Comparison of ENCODE assay signal across 10 cellular contexts in the genomic region with DNA sequence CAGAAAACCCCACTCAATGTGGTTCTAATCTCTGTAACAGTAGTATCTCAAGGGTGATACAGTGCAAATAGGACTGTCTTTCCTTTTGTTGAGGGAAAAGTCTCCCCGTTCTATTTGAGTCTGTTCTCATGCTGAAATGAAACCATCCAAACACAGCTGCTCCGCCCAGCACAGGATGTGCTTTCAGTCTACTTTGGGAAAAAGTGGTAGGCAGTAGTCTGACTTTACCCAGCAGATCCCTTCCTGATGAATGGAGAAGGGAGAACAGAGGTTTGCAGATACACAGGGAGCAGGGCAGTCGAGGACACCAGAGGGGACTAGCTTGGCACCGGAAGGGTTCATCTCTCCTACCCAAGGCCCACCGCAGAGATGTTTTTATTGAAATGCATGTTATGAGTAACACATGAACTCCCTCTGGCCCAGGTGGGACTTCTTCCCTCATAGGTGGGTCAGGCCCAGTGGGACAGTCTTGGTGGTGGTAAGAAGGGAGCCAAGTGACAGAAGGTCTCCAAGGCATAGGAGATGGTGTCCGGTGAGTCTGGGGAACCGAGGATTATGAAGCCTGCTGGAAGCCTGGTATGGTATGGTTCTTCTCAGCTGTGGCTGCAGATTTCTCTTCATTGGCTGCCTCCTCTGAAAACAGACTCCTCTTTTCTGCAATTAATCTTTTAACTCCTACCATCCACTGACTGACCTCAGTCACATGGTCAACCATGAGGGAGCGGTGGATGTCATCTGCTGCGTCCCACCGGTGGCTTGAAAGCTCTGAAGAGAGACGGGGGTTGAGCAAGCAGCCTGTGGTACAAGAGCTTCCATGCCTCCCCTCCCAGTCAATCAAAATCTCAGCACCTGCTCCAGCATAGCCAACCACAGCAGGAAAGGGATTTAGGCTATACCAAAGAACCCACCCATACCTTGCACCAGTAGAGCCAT. TPM values are rescaled to one million over a fixed set of nuclear protein-coding genes. Genes with fewer than 3 reads are reported as not detected.
A peak's percentile ranks its signal among the peaks of the same experiment; 100 is the strongest.
DNase-seq lines count a peak whose midpoint lies in the region; ATAC-seq and TF ChIP-seq lines count a peak whose summit lies in the region.
"Had no signal": no experiment of that assay in that cellular context is flagged by ENCODE, and none has a peak within 500 bp of the region (broad histone marks: within the 10 kb centered on the region; RNA-seq: fewer than 3 reads in every experiment).

No MANE protein-coding gene starts in this region.

- H3K4me3 ChIP-seq in right atrium auricular region, result no peak overlapping the region
- H3K4me3 ChIP-seq in colonic mucosa, result no peak overlapping the region
- no peak overlapping the region for H3K4me3 ChIP-seq in MM.1S (ENCODE audit: low read length)
- H3K4me3 ChIP-seq: SK-N-MC had no signal

- H3K79me2 ChIP-seq in MM.1S (ENCODE audit: low read length), result peaks cover 34% of the 10 kb centered on the region

- H3K4me1 ChIP-seq in right atrium auricular region (peaks cover 0 to 55% of the 10 kb centered on the region in 2 donors), colonic mucosa (peaks cover 29% of the 10 kb centered on the region), MM.1S (ENCODE audit: low read length) (0 out of 2 replicates have a peak, but pooled peaks cover 5% of the 10 kb centered on the region)

- H3K9me3 ChIP-seq in right atrium auricular region (no peaks in the 10 kb centered on the region), colonic mucosa (no peaks in the 10 kb centered on the region), MM.1S (replicated peaks; ENCODE audit: insufficient read depth, low read length) (no peaks in the 10 kb centered on the region)

- H3K4me3 Mint-ChIP-seq in neural crest cell, result peak overlapping the region; percentile 47

- H3K27me3 ChIP-seq in right atrium auricular region, result no peaks in the 10 kb centered on the region
- no peaks in the 10 kb centered on the region for H3K27me3 ChIP-seq in colonic mucosa
- no peaks in the 10 kb centered on the region for H3K27me3 ChIP-seq in MM.1S (replicated peaks; ENCODE audit: insufficient read depth, low read length)

- no peaks in the 10 kb centered on the region for H3K9me2 ChIP-seq in MM.1S (replicated peaks; ENCODE audit: insufficient read depth, low read length)

- no peaks in the 10 kb centered on the region for H3K9me3 Mint-ChIP-seq in neural crest cell

- peaks cover 2% of the 10 kb centered on the region for H3K27me3 Mint-ChIP-seq in neural crest cell (ENCODE audit: low read depth)

- peaks cover 41% of the 10 kb centered on the region for H3K4me1 Mint-ChIP-seq in neural crest cell

- intact Hi-C loops in left ventricle myocardium superior (cut with micrococcal nuclease), result no loop called here
- intact Hi-C loops in colonic mucosa (cut with DNase I), result no loop called here

- H4K20me1 ChIP-seq in MM.1S (ENCODE audit: insufficient read depth, low read length), result 0 out of 2 replicates have a peak, but pooled peaks cover 4% of the 10 kb centered on the region

- H3K27ac Mint-ChIP-seq in neural crest cell (ENCODE audit: unreplicated experiment), result no peak overlapping the region

- H3K36me3 ChIP-seq in right atrium auricular region (peaks cover 35% of the 10 kb centered on the region), colonic mucosa (peaks cover 13% of the 10 kb centered on the region), MM.1S (replicated peaks; ENCODE audit: insufficient read depth, low read length) (0 out of 2 replicates have a peak, but pooled peaks cover 4% of the 10 kb centered on the region)

- H3K27ac ChIP-seq in right atrium auricular region, result peak overlapping the region; percentile 96
- peak overlapping the region; percentile 93 for H3K27ac ChIP-seq in colonic mucosa
- no peak overlapping the region for H3K27ac ChIP-seq in MM.1S (ENCODE audit: low read length)

- ATAC-seq in left ventricle myocardium superior (no peak), GM19395 (IDR thresholded peaks at IDR 0.05; ENCODE audit: unreplicated experiment) (no peak), HG02970 (IDR thresholded peaks at IDR 0.05; ENCODE audit: low FRiP score, unreplicated experiment) (no peak)

- no peak overlapping the region for H3K4me2 ChIP-seq in MM.1S (ENCODE audit: low read depth, low read length)

- H3F3A ChIP-seq in MM.1S (ENCODE audit: insufficient read depth, low read length), result no peaks in the 10 kb centered on the region; the same call in none of the 2 replicates

- no peak overlapping the region for H2AFZ ChIP-seq in MM.1S (ENCODE audit: low read length)

- H3K9ac ChIP-seq in colonic mucosa (ENCODE audit: low read depth in 2 of 2, low read length in 2 of 2) (no peak overlapping the region), MM.1S (ENCODE audit: low read length) (no peak overlapping the region)

- peaks cover 10% of the 10 kb centered on the region for H3K36me3 Mint-ChIP-seq in neural crest cell (ENCODE audit: low read depth)

- TF ChIP-seq CTCF in right atrium auricular region (IDR thresholded peaks at IDR 0.05) (no peak), colonic mucosa (IDR thresholded peaks at IDR 0.05) (no peak), neural crest cell (conservative IDR thresholded peaks at IDR 0.05) (no peak), MM.1S (IDR thresholded peaks at IDR 0.05; ENCODE audit: low read length) (no peak)

- DNase-seq in right atrium auricular region (ENCODE audit: low spot score), result no peak
- DNase-seq in left ventricle myocardium superior, result no peak
- DNase-seq in colonic mucosa, result no peak
- no peak for DNase-seq in neural crest cell (ENCODE audit: low read depth, low spot score)
- no peak for DNase-seq in SK-N-DZ (ENCODE audit: low spot score)
- no peak for DNase-seq in MM.1S
- DNase-seq: NCI-H446 treated with DMSO at 0.1 percent for 48 hours had no signal

RNA-seq across cellular contexts. Expression of a gene that starts 3.0 kb away (rescaled TPM):
- total RNA-seq in right atrium auricular region (10 to 100 TPM; 12.8 to 16.8 TPM), left ventricle myocardium superior (18.2 TPM), colonic mucosa (10 to 100 TPM; 13.5 to 13.8 TPM), neural crest cell (8.4 and 10.3 TPM in 2 replicates)
- polyA plus RNA-seq in SK-N-DZ (2014; cell fraction: cytosol; rRNA removed), result 0.36 TPM in 1 of 2 replicates, not detected in the other
- polyA plus RNA-seq in SK-N-DZ (2014; cell fraction: nucleus; rRNA removed), result 4.7 and 5.8 TPM in 2 replicates

RNA-seq across cellular contexts. Expression of a gene that starts 6.9 kb away (rescaled TPM):
- 10 to 100 TPM; 24.6 to 27.9 TPM for total RNA-seq in right atrium auricular region
- 27.4 TPM for total RNA-seq in left ventricle myocardium superior
- 10 to 100 TPM; 24.5 to 34.1 TPM for total RNA-seq in colonic mucosa
- total RNA-seq in neural crest cell, result 34.7 and 36.3 TPM in 2 replicates
- polyA plus RNA-seq in SK-N-DZ (2014; cell fraction: cytosol; rRNA removed), result 19.3 and 22.7 TPM in 2 replicates
- polyA plus RNA-seq in SK-N-DZ (2014; cell fraction: nucleus; rRNA removed), result 34.9 and 45.3 TPM in 2 replicates

RNA-seq across cellular contexts. Expression of a gene that starts 14.0 kb away (rescaled TPM):
- 1 to 10 TPM; 7.4 to 8.3 TPM for total RNA-seq in right atrium auricular region
- 13.3 TPM for total RNA-seq in left ventricle myocardium superior
- total RNA-seq in colonic mucosa, result 10 to 100 TPM; 11.0 to 17.0 TPM
- 36.2 TPM in 2 replicates for total RNA-seq in neural crest cell
- 28.2 and 32.4 TPM in 2 replicates for polyA plus RNA-seq in SK-N-DZ (2014; cell fraction: cytosol; rRNA removed)
- 209 and 239 TPM in 2 replicates for polyA plus RNA-seq in SK-N-DZ (2014; cell fraction: nucleus; rRNA removed)

RNA-seq across cellular contexts. Expression of a gene that starts 14.2 kb away (rescaled TPM):
- total RNA-seq in right atrium auricular region (10 to 100 TPM; 47.4 to 63.9 TPM), left ventricle myocardium superior (77.5 TPM), colonic mucosa (100 to 1,000 TPM in 1 of 2 donors, 10 to 100 TPM in 1; 78.1 to 129 TPM), neural crest cell (99.4 and 106 TPM in 2 replicates)
- 51.7 and 60.8 TPM in 2 replicates for polyA plus RNA-seq in SK-N-DZ (2014; cell fraction: cytosol; rRNA removed)
- polyA plus RNA-seq in SK-N-DZ (2014; cell fraction: nucleus; rRNA removed), result 10.4 and 28.0 TPM in 2 replicates
